7 cellular contexts compared by ENCODE assay signal in the genomic region with DNA sequence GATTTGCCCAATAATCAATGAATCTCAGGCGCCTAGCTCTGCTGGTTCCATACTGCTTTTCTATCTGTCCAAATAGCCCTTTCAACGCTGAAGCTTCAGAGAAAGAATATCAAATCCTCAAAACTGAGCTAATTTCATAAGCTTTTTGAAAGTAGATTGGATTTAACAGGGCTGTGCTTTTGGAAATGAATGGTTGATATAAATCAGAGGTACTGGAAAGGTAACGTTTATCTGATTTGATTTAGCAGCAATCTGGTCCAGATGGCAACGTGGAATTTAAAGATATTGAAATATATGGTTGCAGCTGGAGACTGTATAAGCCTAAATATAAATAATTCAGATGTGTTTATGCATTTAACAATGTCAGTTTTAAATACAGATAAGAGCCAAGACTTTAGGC.
"Had no signal": no experiment of that assay in that cellular context is flagged by ENCODE, and none has a peak within 500 bp of the region (broad histone marks: within the 10 kb centered on the region; RNA-seq: fewer than 3 reads in every experiment).

No MANE protein-coding gene starts in this region.

- DNase-seq: GM23248, GOT3, H7, HFFc6, KBM-7 had no signal

- H3K9ac ChIP-seq: GM23248 had no signal

- H3K4me1 ChIP-seq: HAP-1 had no signal

- H2AFZ ChIP-seq: GM23248 had no signal

- H3K9me3 ChIP-seq: HAP-1 had no signal

- H3K4me3 ChIP-seq: GM23248, HAP-1 had no signal

- H3K27ac ChIP-seq: GM23248, HL-60 had no signal

- H3K36me3 ChIP-seq: HAP-1 had no signal
